Comparison of ENCODE assay signal across 22 cellular contexts in the genomic region with DNA sequence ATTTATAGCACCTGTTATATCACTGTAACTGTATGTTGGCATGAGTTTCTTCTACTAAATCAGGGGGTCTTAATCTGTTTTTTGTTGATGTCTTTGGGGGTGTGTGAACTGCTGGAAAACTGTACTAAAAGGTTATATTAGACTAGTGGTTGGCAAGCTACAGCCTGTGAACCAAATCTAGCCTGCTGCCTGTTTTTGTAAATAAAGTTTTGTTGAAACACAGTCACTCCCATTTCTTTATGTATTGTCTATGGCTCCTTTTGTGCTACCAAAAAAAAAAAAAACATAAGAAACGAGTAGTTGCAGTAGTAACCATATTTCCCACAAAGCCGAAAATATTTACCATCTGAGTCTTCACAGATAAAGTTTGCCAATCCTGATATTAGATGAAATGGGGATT.
"Had no signal": no experiment of that assay in that cellular context is flagged by ENCODE, and none has a peak within 500 bp of the region (broad histone marks: within the 10 kb centered on the region; RNA-seq: fewer than 3 reads in every experiment).

No MANE protein-coding gene starts in this region.

- H3K27me3 ChIP-seq: dorsolateral prefrontal cortex, esophagus squamous epithelium, gastroesophageal sphincter, hepatocyte, neural progenitor cell, ovary had no signal

- H3K9me3 Mint-ChIP-seq: natural killer cell treated with Interleukin-12 subunit alpha and Interleukin-12 subunit beta and Interleukin-15 and Interleukin-18, amount 100 ng/mL, for 72 hours; neural progenitor cell had no signal

- H3K36me3 Mint-ChIP-seq: natural killer cell treated with Interleukin-12 subunit alpha and Interleukin-12 subunit beta and Interleukin-15 and Interleukin-18, amount 100 ng/mL, for 72 hours; neural progenitor cell had no signal

- FAIRE-seq: endometrium, kidney had no signal

- H3K36me3 ChIP-seq: esophagus squamous epithelium, gastroesophageal sphincter, neural progenitor cell, ovary had no signal

- DNase-seq: cortex of kidney; dorsolateral prefrontal cortex; effector CD8-positive, alpha-beta T cell; esophagus squamous epithelium; foreskin fibroblast; glutamatergic neuron; kidney; left colon; mammary epithelial cell; nucleus accumbens; ovary; stimulated activated CD4-positive, alpha-beta T cell treated with anti-CD3 and anti-CD28 coated beads, Interleukin-2, amount 100 ng/mL, for 48 hours; stimulated activated naive CD4-positive, alpha-beta T cell treated with Interleukin-2 at 50 U/mL for 16 hours; trophoblast cell had no signal

- H3K9me3 ChIP-seq: esophagus squamous epithelium, gastroesophageal sphincter, ovary had no signal

- H3K27me3 Mint-ChIP-seq: natural killer cell treated with Interleukin-12 subunit alpha and Interleukin-12 subunit beta and Interleukin-15 and Interleukin-18, amount 100 ng/mL, for 72 hours had no signal

- H3K4me2 ChIP-seq: hepatocyte, neural progenitor cell, smooth muscle cell had no signal

- H3K9ac ChIP-seq: neural progenitor cell had no signal

- H3K4me3 ChIP-seq: dorsolateral prefrontal cortex, esophagus squamous epithelium, gastroesophageal sphincter, hepatocyte, neural progenitor cell, ovary, smooth muscle cell had no signal

- H3K27ac ChIP-seq: dorsolateral prefrontal cortex, epithelial cell of prostate, esophagus squamous epithelium, hepatocyte, neural progenitor cell, ovary had no signal

- H3K27ac Mint-ChIP-seq: natural killer cell treated with Interleukin-12 subunit alpha and Interleukin-12 subunit beta and Interleukin-15 and Interleukin-18, amount 100 ng/mL, for 72 hours; neural progenitor cell had no signal

- ATAC-seq: gastroesophageal sphincter; left colon; natural killer cell treated with Interleukin-12 subunit alpha and Interleukin-12 subunit beta and Interleukin-15 and Interleukin-18, amount 100 ng/mL, for 72 hours; right cardiac atrium had no signal

- H2AFZ ChIP-seq: hepatocyte, neural progenitor cell had no signal

- H3K4me3 Mint-ChIP-seq: natural killer cell treated with Interleukin-12 subunit alpha and Interleukin-12 subunit beta and Interleukin-15 and Interleukin-18, amount 100 ng/mL, for 72 hours; neural progenitor cell had no signal
